10 cellular contexts compared by ENCODE assay signal in genomic region chr1:20702416-20702815, GRCh38. TPM values are rescaled to one million over a fixed set of nuclear protein-coding genes. Genes with fewer than 3 reads are reported as not detected.
DNase-seq lines count a peak whose midpoint lies in the region; ATAC-seq and TF ChIP-seq lines count a peak whose summit lies in the region.
"Had no signal": no experiment of that assay in that cellular context is flagged by ENCODE, and none has a peak within 500 bp of the region (broad histone marks: within the 10 kb centered on the region; RNA-seq: fewer than 3 reads in every experiment).

No MANE protein-coding gene starts in this region.

- no peaks in the 10 kb centered on the region for H3K4me1 ChIP-seq in HEK293 (ENCODE audit: control insufficient read depth, insufficient read depth, low read length)
- H3K4me1 ChIP-seq in adipocyte (ENCODE audit: control insufficient read depth, insufficient read depth, low read length): peaks cover 8% of the 10 kb centered on the region
- peaks cover 0 to 2% (median under 1%) of the 10 kb centered on the region in 4 donors for H3K4me1 ChIP-seq in stomach
- H3K4me1 ChIP-seq: transverse colon had no signal

- no peak overlapping the region for H3K4me3 Mint-ChIP-seq in stimulated activated memory B cell treated with anti-CD40 and anti-IgM and Interleukin-4, amounts not matched to agents 10 μg/mL and 1 μg/mL and 100 μg/mL, for 72 hours

- no peak overlapping the region for H3K4me3 ChIP-seq in BJ (ENCODE audit: low read depth, low read length)
- H3K4me3 ChIP-seq in HEK293 (ENCODE audit: low read depth, low read length): no peak overlapping the region
- no peak overlapping the region for H3K4me3 ChIP-seq in adipocyte (ENCODE audit: low read length)
- no peak overlapping the region for H3K4me3 ChIP-seq in kidney epithelial cell (ENCODE audit: low read depth, low read length)
- H3K4me3 ChIP-seq in stomach: no peak overlapping the region
- H3K4me3 ChIP-seq: transverse colon had no signal

- no peaks in the 10 kb centered on the region; the same call in 1 of the 2 replicates for H3K36me3 ChIP-seq in BJ (ENCODE audit: control insufficient read depth, insufficient read depth, low read length)
- peaks cover 0 to 9% of the 10 kb centered on the region in 2 experiments; a peak in 1 of 3 replicates for H3K36me3 ChIP-seq in HEK293 (ENCODE audit: control insufficient read depth in 2 of 2, insufficient read depth in 1 of 2, low read length in 2 of 2)
- H3K36me3 ChIP-seq in adipocyte (ENCODE audit: control insufficient read depth, insufficient read depth, low read length, severe bottlenecking): no peaks in the 10 kb centered on the region
- no peaks in the 10 kb centered on the region for H3K36me3 ChIP-seq in kidney epithelial cell (ENCODE audit: control insufficient read depth, insufficient read depth, low read length)
- H3K36me3 ChIP-seq in stomach: no peaks in the 10 kb centered on the region
- H3K36me3 ChIP-seq: transverse colon had no signal

- H3K9ac ChIP-seq in adipocyte (ENCODE audit: low read length): no peak overlapping the region

- POLR2A ChIA-PET in BJ (lab: Charles Lee): no interaction called here
- POLR2A ChIA-PET in HEK293 (lab: Yijun Ruan, JAX): no interaction called here

- ATAC-seq in HG02642 (IDR thresholded peaks at IDR 0.05; ENCODE audit: poor library complexity, unreplicated experiment): no peak
- ATAC-seq in GM21786 (IDR thresholded peaks at IDR 0.05; ENCODE audit: unreplicated experiment): no peak
- no peak for ATAC-seq in stimulated activated memory B cell treated with anti-CD40 and anti-IgM and Interleukin-4, amounts not matched to agents 10 μg/mL and 1 μg/mL and 100 μg/mL, for 72 hours

- H3K9me3 ChIP-seq in HEK293 (ENCODE audit: control insufficient read depth, insufficient read depth, low read depth, low read length): no peaks in the 10 kb centered on the region
- H3K9me3 ChIP-seq in adipocyte (ENCODE audit: control insufficient read depth, low read length): no peaks in the 10 kb centered on the region
- H3K9me3 ChIP-seq in stomach: no peaks in the 10 kb centered on the region
- H3K9me3 ChIP-seq: transverse colon had no signal

- no peak for TF ChIP-seq POLR2A in stomach (IDR thresholded peaks at IDR 0.05)

- DNase-seq in BJ (ENCODE audit: low read depth) (no peak), adipocyte (ENCODE audit: low read depth) (peak; percentile 26), kidney epithelial cell (ENCODE audit: low read depth) (no peak), stomach (no peak)
- DNase-seq: NCI-H446 treated with DMSO at 0.1 percent for 48 hours, transverse colon had no signal

- peak; percentile 62 for TF ChIP-seq CTCF in BJ (IDR thresholded peaks at IDR 0.05; ENCODE audit: insufficient read depth, low read depth, low read length)
- TF ChIP-seq CTCF in HEK293 (tag by site-specific recombination; IDR thresholded peaks at IDR 0.05): peak; percentile 39
- peak; percentile 36 for TF ChIP-seq CTCF in kidney epithelial cell (IDR thresholded peaks at IDR 0.05; ENCODE audit: insufficient read depth, low read length, poor library complexity, severe bottlenecking)
- TF ChIP-seq CTCF in stomach (IDR thresholded peaks at IDR 0.05): no peak

- CTCF ChIA-PET in BJ (lab: Yijun Ruan, JAX): interaction anchor here (1.0 to 2.1 kb wide), 3 partner anchors 12 to 492 kb away, joined by 3 to 8 read pairs (median 6); no protein-coding TSS in a partner anchor
- CTCF ChIA-PET in HEK293 (lab: Yijun Ruan, JAX): interaction anchor here (0.7 to 1.1 kb wide), 3 partner anchors 53 to 84 kb away, joined by 3 read pairs; no protein-coding TSS in a partner anchor

- no peak overlapping the region for H3K27ac ChIP-seq in HEK293 (ENCODE audit: extremely low read depth, low read depth, low read length)
- H3K27ac ChIP-seq in stomach: no peak overlapping the region
- H3K27ac ChIP-seq: transverse colon had no signal

- no peaks in the 10 kb centered on the region for H3K4me1 Mint-ChIP-seq in stimulated activated memory B cell treated with anti-CD40 and anti-IgM and Interleukin-4, amounts not matched to agents 10 μg/mL and 1 μg/mL and 100 μg/mL, for 72 hours

- no peak for TF ChIP-seq EP300 in stomach (IDR thresholded peaks at IDR 0.05)

- intact Hi-C loops in stomach (cut with DNase I; ENCODE audit: low total_unique reads): no loop called here

- H3K27me3 ChIP-seq in BJ (ENCODE audit: control insufficient read depth, insufficient read depth, low read length) (no peaks in the 10 kb centered on the region), adipocyte (replicated peaks; ENCODE audit: control insufficient read depth, insufficient read depth, low read length) (no peaks in the 10 kb centered on the region), kidney epithelial cell (ENCODE audit: control insufficient read depth, insufficient read depth, low read length) (no peaks in the 10 kb centered on the region), stomach (no peaks in the 10 kb centered on the region)
- H3K27me3 ChIP-seq: transverse colon had no signal

- H3K9me3 Mint-ChIP-seq in stimulated activated memory B cell treated with anti-CD40 and anti-IgM and Interleukin-4, amounts not matched to agents 10 μg/mL and 1 μg/mL and 100 μg/mL, for 72 hours: no peaks in the 10 kb centered on the region

- no peak overlapping the region for H3K27ac Mint-ChIP-seq in stimulated activated memory B cell treated with anti-CD40 and anti-IgM and Interleukin-4, amounts not matched to agents 10 μg/mL and 1 μg/mL and 100 μg/mL, for 72 hours

- no peaks in the 10 kb centered on the region for H3K36me3 Mint-ChIP-seq in stimulated activated memory B cell treated with anti-CD40 and anti-IgM and Interleukin-4, amounts not matched to agents 10 μg/mL and 1 μg/mL and 100 μg/mL, for 72 hours

- 71 to 100% (median 92%) methylated on average over 1 of the region's 1 CpG for WGBS in stomach, 5 donors

- peaks cover 9% of the 10 kb centered on the region for H3K27me3 Mint-ChIP-seq in stimulated activated memory B cell treated with anti-CD40 and anti-IgM and Interleukin-4, amounts not matched to agents 10 μg/mL and 1 μg/mL and 100 μg/mL, for 72 hours

TF ChIP-seq in HEK293, 187 proteins besides CTCF, POLR2A, EP300 and RAD21 (continues in another document):
- no peak for TF ChIP-seq ZNF146 (tag by site-specific recombination; IDR thresholded peaks at IDR 0.05)
- TF ChIP-seq ZBTB6 (tag by site-specific recombination; IDR thresholded peaks at IDR 0.05): no peak
- TF ChIP-seq ZNF140 (tag by site-specific recombination; IDR thresholded peaks at IDR 0.05): no peak
- no peak for TF ChIP-seq ZSCAN5A (tag by site-specific recombination; IDR thresholded peaks at IDR 0.05)
- TF ChIP-seq YY1 (tag by site-specific recombination; IDR thresholded peaks at IDR 0.05): no peak
- no peak for TF ChIP-seq ZSCAN16 (tag by site-specific recombination; IDR thresholded peaks at IDR 0.05)
- TF ChIP-seq ZNF184 (tag by site-specific recombination; IDR thresholded peaks at IDR 0.05): no peak
- no peak for TF ChIP-seq ZNF174 (tag by site-specific recombination; IDR thresholded peaks at IDR 0.05)
- no peak for TF ChIP-seq ZSCAN18 (tag by site-specific recombination; IDR thresholded peaks at IDR 0.05)
- no peak for TF ChIP-seq MZF1 (tag by site-specific recombination; IDR thresholded peaks at IDR 0.05; ENCODE audit: borderline replicate concordance)
- TF ChIP-seq ZNF155 (tag by site-specific recombination; IDR thresholded peaks at IDR 0.05): no peak

RNA-seq across cellular contexts. Expression of gene KIF17, which starts 15.4 kb away (rescaled TPM):
- polyA plus RNA-seq in BJ (2011; rRNA removed): 1.6 and 3.7 TPM in 2 replicates
- 1.3 and 1.6 TPM in 2 replicates for polyA minus RNA-seq in BJ (2011; rRNA and poly(A)+ RNA removed)
- 1.3 and 1.6 TPM in 2 replicates for total RNA-seq in kidney epithelial cell
- total RNA-seq in stomach: 1 to 10 TPM in 2 of 5 donors, not detected in 3; 1.3 to 1.5 TPM
- polyA plus RNA-seq in stomach: 1 to 10 TPM in 1 of 3 donors, under 1 TPM in 2; 0.56 to 1.4 (median 0.78) TPM

RNA-seq across cellular contexts. Expression of gene SH2D5, which starts 30.1 kb away (rescaled TPM):
- polyA plus RNA-seq in BJ (2011; rRNA removed) (1.6 and 3.5 TPM in 2 replicates), stomach (under 1 TPM in 2 of 3 donors, not detected in 1; 0.18 to 0.44 TPM)
- 2.5 TPM in 2 replicates for polyA minus RNA-seq in BJ (2011; rRNA and poly(A)+ RNA removed)
- total RNA-seq in kidney epithelial cell (11.7 and 17.5 TPM in 2 replicates), stomach (1 to 10 TPM in 1 of 5 donors, under 1 TPM in 1, not detected in 3; 0.29 to 7.0 TPM)

RNA-seq across cellular contexts. Expression of gene DDOST, which starts 41.2 kb away (rescaled TPM):
- polyA plus RNA-seq in BJ (2011; rRNA removed) (581 and 587 TPM in 2 replicates), stomach (100 to 1,000 TPM in 2 of 3 donors, 10 to 100 TPM in 1; 84.6 to 119 (median 117) TPM)
- polyA minus RNA-seq in BJ (2011; rRNA and poly(A)+ RNA removed): 117 and 173 TPM in 2 replicates
- total RNA-seq in kidney epithelial cell (327 and 347 TPM in 2 replicates), stomach (100 to 1,000 TPM in 2 of 5 donors, 10 to 100 TPM in 3; 38.5 to 227 (median 88.1) TPM)

Comparison
In these comparisons a context has a peak if more than half of its experiments do, and no peak if none do; other contexts are left out.
1. CTCF ChIP-seq: peak in BJ (single experiment), HEK293 (single experiment) and kidney epithelial cell (single experiment); none in stomach (0 of 7).